In the genomic region with DNA sequence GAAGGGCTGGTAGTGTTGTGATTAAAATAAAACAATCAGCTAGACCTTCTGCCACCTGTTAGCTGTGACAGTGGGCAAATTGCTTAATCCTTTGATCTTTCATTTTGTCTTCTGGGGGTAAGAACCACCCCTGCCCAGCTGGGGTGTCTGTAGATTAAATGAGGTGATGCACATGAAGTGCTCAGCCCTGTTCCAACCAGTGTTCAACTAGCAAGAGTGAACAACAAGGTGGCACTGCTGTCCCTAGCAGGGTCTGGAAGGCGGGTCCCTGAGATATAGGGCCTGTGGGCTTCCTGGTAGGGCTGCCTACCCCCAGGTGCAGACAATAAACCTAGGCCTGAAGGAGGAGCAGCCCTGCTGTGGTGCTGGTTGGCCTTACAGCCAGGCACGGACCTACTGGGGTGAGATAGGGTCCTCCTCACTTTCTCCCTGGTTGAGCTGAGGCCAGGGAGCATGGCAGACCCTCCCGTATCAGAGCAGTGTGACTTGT, we compare ENCODE assay signal across 16 cellular contexts.
DNase-seq lines count a peak whose midpoint lies in the region; ATAC-seq and TF ChIP-seq lines count a peak whose summit lies in the region.
"Had no signal": no experiment of that assay in that cellular context is flagged by ENCODE, and none has a peak within 500 bp of the region (broad histone marks: within the 10 kb centered on the region; RNA-seq: fewer than 3 reads in every experiment).

No MANE protein-coding gene starts in this region.

- no peak for ATAC-seq in upper lobe of left lung (ENCODE audit: low FRiP score in 2 of 2)
- ATAC-seq in GM21390 (IDR thresholded peaks at IDR 0.05; ENCODE audit: unreplicated experiment): no peak
- ATAC-seq: T-cell had no signal

- H3F3A ChIP-seq in neural progenitor cell (ENCODE audit: low read depth): no peaks in the 10 kb centered on the region

- H3K27ac ChIP-seq in Peyer's patch (peak overlapping the region in 3 of 4 donors; percentile 52 to 81 (median 63)), neural progenitor cell (no peak overlapping the region), upper lobe of left lung (no peak overlapping the region)
- H3K27ac ChIP-seq: brain microvascular endothelial cell had no signal

- H3K36me3 ChIP-seq in Peyer's patch: no peaks in the 10 kb centered on the region
- no peaks in the 10 kb centered on the region for H3K36me3 ChIP-seq in neural progenitor cell
- no peaks in the 10 kb centered on the region for H3K36me3 ChIP-seq in upper lobe of left lung
- H3K36me3 ChIP-seq: brain microvascular endothelial cell had no signal

- H3K9ac ChIP-seq in neural progenitor cell: no peak overlapping the region

- no peak overlapping the region for H3K4me2 ChIP-seq in neural progenitor cell

- no peak for TF ChIP-seq CTCF in Peyer's patch (IDR thresholded peaks at IDR 0.05)
- TF ChIP-seq CTCF in neural progenitor cell (IDR thresholded peaks at IDR 0.05): no peak
- no peak for TF ChIP-seq CTCF in lower leg skin (IDR thresholded peaks at IDR 0.05)
- TF ChIP-seq CTCF in upper lobe of left lung (IDR thresholded peaks at IDR 0.05): no peak
- TF ChIP-seq CTCF in endothelial cell (IDR thresholded peaks at IDR 0.05; ENCODE audit: unreplicated experiment): no peak

- H2AFZ ChIP-seq in neural progenitor cell (replicated peaks): no peak overlapping the region

- H3K9me3 ChIP-seq in Peyer's patch (no peaks in the 10 kb centered on the region), neural progenitor cell (ENCODE audit: low read depth) (no peaks in the 10 kb centered on the region), upper lobe of left lung (no peaks in the 10 kb centered on the region)

- H3K27me3 ChIP-seq in Peyer's patch: no peaks in the 10 kb centered on the region
- H3K27me3 ChIP-seq in neural progenitor cell: no peaks in the 10 kb centered on the region
- no peaks in the 10 kb centered on the region for H3K27me3 ChIP-seq in upper lobe of left lung
- H3K27me3 ChIP-seq: brain microvascular endothelial cell had no signal

- H3K4me1 Mint-ChIP-seq in neural progenitor cell: peaks cover 31% of the 10 kb centered on the region
- H3K4me1 Mint-ChIP-seq in endothelial cell (ENCODE audit: unreplicated experiment): no peaks in the 10 kb centered on the region

- intact Hi-C loops in lower leg skin (cut with DNase I; ENCODE audit: low total_unique reads): loop anchor here (10.0 kb wide), 1 partner anchor 104 kb away; no protein-coding TSS in a partner anchor

- 90 to 100% methylated on average over 3 of the region's 3 CpGs for WGBS in lower leg skin, 2 donors
- WGBS in upper lobe of left lung, 2 donors: 86 to 93% methylated on average over 2 to 3 of the region's 3 CpGs

- no peaks in the 10 kb centered on the region for H4K20me1 ChIP-seq in neural progenitor cell (ENCODE audit: low read depth)

- H3K79me2 ChIP-seq in neural progenitor cell (ENCODE audit: low read depth): no peaks in the 10 kb centered on the region

- H3K4me3 ChIP-seq in Peyer's patch: no peak overlapping the region
- no peak overlapping the region for H3K4me3 ChIP-seq in neural progenitor cell
- H3K4me3 ChIP-seq in lower leg skin (ENCODE audit: low read depth, poor library complexity, severe bottlenecking): no peak overlapping the region
- no peak overlapping the region for H3K4me3 ChIP-seq in upper lobe of left lung

- H3K4me3 Mint-ChIP-seq in neural progenitor cell (no peak overlapping the region), endothelial cell (ENCODE audit: unreplicated experiment) (no peak overlapping the region)
- H3K4me3 Mint-ChIP-seq: CD4-positive, CD25-positive, alpha-beta regulatory T cell; T-cell had no signal

- peak; percentile 76 for DNase-seq in DMS153 (lab: John Stamatoyannopoulos, UW)
- DNase-seq in NAMALWA (ENCODE audit: low spot score): peak; percentile 75
- DNase-seq in Peyer's patch: peak in 1 of 3 donors; percentile 25
- DNase-seq in neural progenitor cell (ENCODE audit: low spot score): no peak
- DNase-seq in lower leg skin (ENCODE audit: low spot score in 2 of 2): no peak
- DNase-seq in upper lobe of left lung: no peak
- no peak for DNase-seq in endothelial cell (ENCODE audit: low spot score)
- DNase-seq: activated CD4-positive, alpha-beta T cell treated with anti-CD3 and anti-CD28 coated beads, Interleukin-2, amount 50 U/mL, for 1 hour; activated gamma-delta T cell treated with Interleukin-2 at 50 U/mL for 16 hours; brain microvascular endothelial cell; CD4-positive, CD25-positive, alpha-beta regulatory T cell; Kasumi-1; stimulated activated CD4-positive, alpha-beta T cell treated with anti-CD3 and anti-CD28 coated beads, Interleukin-1b, Interleukin-23, amount 100 ng/mL, for 48 hours; stimulated activated naive CD4-positive, alpha-beta T cell; T-cell had no signal

- no peak for TF ChIP-seq POLR2A in Peyer's patch (IDR thresholded peaks at IDR 0.05)
- no peak for TF ChIP-seq POLR2A in lower leg skin (IDR thresholded peaks at IDR 0.05)
- TF ChIP-seq POLR2A in upper lobe of left lung (IDR thresholded peaks at IDR 0.05): no peak

- H3K9me3 Mint-ChIP-seq in neural progenitor cell (no peaks in the 10 kb centered on the region), endothelial cell (ENCODE audit: unreplicated experiment) (no peaks in the 10 kb centered on the region)
- H3K9me3 Mint-ChIP-seq: CD4-positive, CD25-positive, alpha-beta regulatory T cell; T-cell had no signal

- H3K36me3 Mint-ChIP-seq in neural progenitor cell (no peaks in the 10 kb centered on the region), endothelial cell (ENCODE audit: low read depth, unreplicated experiment) (peaks cover 5% of the 10 kb centered on the region)
- H3K36me3 Mint-ChIP-seq: CD4-positive, CD25-positive, alpha-beta regulatory T cell; T-cell had no signal

- no peak for TF ChIP-seq EP300 in upper lobe of left lung (IDR thresholded peaks at IDR 0.05)

- H3K27me3 Mint-ChIP-seq in neural progenitor cell (ENCODE audit: insufficient read depth, low read depth): peaks cover 7% of the 10 kb centered on the region
- peaks cover 6% of the 10 kb centered on the region for H3K27me3 Mint-ChIP-seq in endothelial cell (ENCODE audit: unreplicated experiment)
- H3K27me3 Mint-ChIP-seq: CD4-positive, CD25-positive, alpha-beta regulatory T cell; T-cell had no signal

- H3K27ac Mint-ChIP-seq in neural progenitor cell (peak overlapping the region; percentile 89), endothelial cell (ENCODE audit: unreplicated experiment) (no peak overlapping the region)

- H3K4me1 ChIP-seq in Peyer's patch: peaks cover 0 to 26% (median 3%) of the 10 kb centered on the region in 4 donors
- peaks cover 7% of the 10 kb centered on the region for H3K4me1 ChIP-seq in neural progenitor cell
- H3K4me1 ChIP-seq in upper lobe of left lung: peaks cover 18 to 27% (median 20%) of the 10 kb centered on the region in 4 donors

Comparison
In these comparisons a context has a peak if more than half of its experiments do, and no peak if none do; other contexts are left out.
1. DNase-seq: peak in DMS153 (single experiment) and NAMALWA (single experiment); none in neural progenitor cell (single experiment), lower leg skin (0 of 2), upper lobe of left lung (0 of 2) and endothelial cell (single experiment).
2. H3K27ac ChIP-seq: peak in Peyer's patch (3 of 4); none in neural progenitor cell (single experiment) and upper lobe of left lung (0 of 4).